ENCODE assay signal across 1 cellular context in the genomic region with DNA sequence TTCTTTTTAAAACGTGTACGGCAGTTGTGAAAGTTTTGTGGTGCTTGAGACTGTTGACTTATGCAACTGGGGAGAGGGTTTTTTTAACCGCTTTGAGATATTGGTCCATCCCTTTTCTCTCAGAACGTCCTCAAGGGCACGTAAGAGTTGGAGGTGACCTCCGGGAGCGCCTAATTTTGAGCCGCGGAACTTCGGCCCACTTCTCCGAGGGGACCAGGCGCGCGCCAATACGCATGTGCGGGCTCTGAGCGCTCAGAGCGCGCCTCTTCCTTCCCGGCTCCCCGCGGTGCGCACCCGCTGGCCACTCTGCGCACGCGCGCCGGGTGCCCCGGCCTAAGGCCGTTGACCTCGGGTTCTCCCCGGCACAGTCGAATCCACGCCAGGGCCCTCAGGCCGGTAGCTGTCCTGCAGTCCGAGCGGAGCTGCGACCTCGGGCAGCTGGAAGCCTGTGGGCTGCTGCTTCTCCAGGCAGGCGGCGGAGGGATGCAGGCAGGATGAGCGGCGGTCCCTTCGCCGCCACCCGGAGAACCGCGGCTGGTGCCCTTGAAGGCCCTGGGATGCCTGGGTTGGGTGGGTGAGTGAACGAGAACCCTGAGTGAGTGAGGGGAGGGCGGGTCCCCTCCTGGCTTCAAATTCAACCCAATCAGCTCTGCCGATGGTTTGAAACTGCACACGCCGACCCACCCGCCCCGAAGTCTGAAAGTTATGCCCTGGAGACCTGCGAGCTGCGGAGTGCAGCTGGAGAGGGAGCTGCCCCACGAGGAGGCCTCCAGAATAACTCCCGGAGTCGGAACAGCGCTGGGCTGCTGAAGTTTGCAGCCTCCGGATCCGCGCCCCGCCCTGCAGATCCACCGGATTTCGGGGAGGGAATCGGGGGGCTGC.
A peak's percentile ranks its signal among the peaks of the same experiment; 100 is the strongest.
TF ChIP-seq lines count a peak whose summit lies in the region.

No MANE protein-coding gene starts in this region.

TF ChIP-seq in liver, 16 proteins besides CTCF, POLR2A, EP300 and RAD21 (continued from another document):
- TF ChIP-seq, protein P1, sequence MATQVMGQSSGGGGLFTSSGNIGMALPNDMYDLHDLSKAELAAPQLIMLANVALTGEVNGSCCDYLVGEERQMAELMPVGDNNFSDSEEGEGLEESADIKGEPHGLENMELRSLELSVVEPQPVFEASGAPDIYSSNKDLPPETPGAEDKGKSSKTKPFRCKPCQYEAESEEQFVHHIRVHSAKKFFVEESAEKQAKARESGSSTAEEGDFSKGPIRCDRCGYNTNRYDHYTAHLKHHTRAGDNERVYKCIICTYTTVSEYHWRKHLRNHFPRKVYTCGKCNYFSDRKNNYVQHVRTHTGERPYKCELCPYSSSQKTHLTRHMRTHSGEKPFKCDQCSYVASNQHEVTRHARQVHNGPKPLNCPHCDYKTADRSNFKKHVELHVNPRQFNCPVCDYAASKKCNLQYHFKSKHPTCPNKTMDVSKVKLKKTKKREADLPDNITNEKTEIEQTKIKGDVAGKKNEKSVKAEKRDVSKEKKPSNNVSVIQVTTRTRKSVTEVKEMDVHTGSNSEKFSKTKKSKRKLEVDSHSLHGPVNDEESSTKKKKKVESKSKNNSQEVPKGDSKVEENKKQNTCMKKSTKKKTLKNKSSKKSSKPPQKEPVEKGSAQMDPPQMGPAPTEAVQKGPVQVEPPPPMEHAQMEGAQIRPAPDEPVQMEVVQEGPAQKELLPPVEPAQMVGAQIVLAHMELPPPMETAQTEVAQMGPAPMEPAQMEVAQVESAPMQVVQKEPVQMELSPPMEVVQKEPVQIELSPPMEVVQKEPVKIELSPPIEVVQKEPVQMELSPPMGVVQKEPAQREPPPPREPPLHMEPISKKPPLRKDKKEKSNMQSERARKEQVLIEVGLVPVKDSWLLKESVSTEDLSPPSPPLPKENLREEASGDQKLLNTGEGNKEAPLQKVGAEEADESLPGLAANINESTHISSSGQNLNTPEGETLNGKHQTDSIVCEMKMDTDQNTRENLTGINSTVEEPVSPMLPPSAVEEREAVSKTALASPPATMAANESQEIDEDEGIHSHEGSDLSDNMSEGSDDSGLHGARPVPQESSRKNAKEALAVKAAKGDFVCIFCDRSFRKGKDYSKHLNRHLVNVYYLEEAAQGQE (IDR thresholded peaks at IDR 0.05), result peak; percentile 46
- TF ChIP-seq JUND (IDR thresholded peaks at IDR 0.05) (no peak), YY1 (IDR thresholded peaks at IDR 0.05) (peak; percentile 46), FOXA2 (IDR thresholded peaks at IDR 0.05) (no peak), GABPA (IDR thresholded peaks at IDR 0.05 in 1 of 2, conservative IDR thresholded peaks at IDR 0.05 in 1 of 2) (peak in 1 of 2 donors; percentile 42), NR2F2 (IDR thresholded peaks at IDR 0.05) (no peak), HNF4G (IDR thresholded peaks at IDR 0.05) (no peak), SP1 (IDR thresholded peaks at IDR 0.05) (peak; percentile 32), HNF4A (conservative IDR thresholded peaks at IDR 0.05) (peak in 1 of 2 donors; percentile 46)
- TF ChIP-seq, protein P2, sequence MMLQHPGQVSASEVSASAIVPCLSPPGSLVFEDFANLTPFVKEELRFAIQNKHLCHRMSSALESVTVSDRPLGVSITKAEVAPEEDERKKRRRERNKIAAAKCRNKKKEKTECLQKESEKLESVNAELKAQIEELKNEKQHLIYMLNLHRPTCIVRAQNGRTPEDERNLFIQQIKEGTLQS (IDR thresholded peaks at IDR 0.05), result no peak
